1 cellular context compared by ENCODE assay signal in genomic region chr1:178064191-178064821, GRCh38.
A peak's percentile ranks its signal among the peaks of the same experiment; 100 is the strongest.
TF ChIP-seq lines count a peak whose summit lies in the region.

No MANE protein-coding gene starts in this region.

TF ChIP-seq in HepG2, 621 proteins besides CTCF, POLR2A, EP300 and RAD21 (continued from another document):
- TF ChIP-seq CENPBD1 (CRISPR knock-in tag; IDR thresholded peaks at IDR 0.05; ENCODE audit: borderline replicate concordance, low read depth) (no peak), SOX13 (IDR thresholded peaks at IDR 0.05) (no peak), SOX13 (CRISPR knock-in tag; conservative IDR thresholded peaks at IDR 0.05 in 1 of 2, IDR thresholded peaks at IDR 0.05 in 1 of 2) (no peak), ZBTB40 (IDR thresholded peaks at IDR 0.05) (no peak), ZBTB40 (CRISPR knock-in tag; IDR thresholded peaks at IDR 0.05) (no peak), ATF7-NPFF (CRISPR knock-in tag; IDR thresholded peaks at IDR 0.05; ENCODE audit: low read depth) (no peak), GATAD2A (CRISPR knock-in tag; IDR thresholded peaks at IDR 0.05) (0 out of 2 replicates have a peak, but pooled peaks have one; percentile 22), NR2C2 (CRISPR knock-in tag; IDR thresholded peaks at IDR 0.05; ENCODE audit: borderline replicate concordance) (no peak), RARA (CRISPR knock-in tag; IDR thresholded peaks at IDR 0.05) (peak; percentile 42; the same call in 1 of the 2 replicates), ZFP90 (CRISPR knock-in tag; IDR thresholded peaks at IDR 0.05; ENCODE audit: borderline replicate concordance) (no peak), ZNF788 (CRISPR knock-in tag; IDR thresholded peaks at IDR 0.05; ENCODE audit: borderline replicate concordance) (no peak)
- TF ChIP-seq, protein P1, sequence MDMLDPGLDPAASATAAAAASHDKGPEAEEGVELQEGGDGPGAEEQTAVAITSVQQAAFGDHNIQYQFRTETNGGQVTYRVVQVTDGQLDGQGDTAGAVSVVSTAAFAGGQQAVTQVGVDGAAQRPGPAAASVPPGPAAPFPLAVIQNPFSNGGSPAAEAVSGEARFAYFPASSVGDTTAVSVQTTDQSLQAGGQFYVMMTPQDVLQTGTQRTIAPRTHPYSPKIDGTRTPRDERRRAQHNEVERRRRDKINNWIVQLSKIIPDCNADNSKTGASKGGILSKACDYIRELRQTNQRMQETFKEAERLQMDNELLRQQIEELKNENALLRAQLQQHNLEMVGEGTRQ (IDR thresholded peaks at IDR 0.05; ENCODE audit: low read depth, low read length): no peak
- TF ChIP-seq, protein P1 (CRISPR knock-in tag; IDR thresholded peaks at IDR 0.05; ENCODE audit: borderline replicate concordance): no peak
